In genomic region chr21:36330904-36331303, GRCh38 we compare ENCODE assay signal across 8 cellular contexts. TPM values are rescaled to one million over a fixed set of nuclear protein-coding genes. Genes with fewer than 3 reads are reported as not detected.
DNase-seq lines count a peak whose midpoint lies in the region; ATAC-seq and TF ChIP-seq lines count a peak whose summit lies in the region.

No MANE protein-coding gene starts in this region.

- TF ChIP-seq CTCF in VCaP (conservative IDR thresholded peaks at IDR 0.05) = peak; percentile 92
- TF ChIP-seq CTCF in mesothelial cell of epicardium (IDR thresholded peaks at IDR 0.05; ENCODE audit: unreplicated experiment) = peak; percentile 52
- peak; percentile 58 to 85 (median 70) for TF ChIP-seq CTCF in upper lobe of left lung (IDR thresholded peaks at IDR 0.05)

- H3K36me3 Mint-ChIP-seq in mesothelial cell of epicardium = peaks cover 21% of the 10 kb centered on the region

- no peaks in the 10 kb centered on the region for H3K27me3 Mint-ChIP-seq in mesothelial cell of epicardium (ENCODE audit: low read depth)

- no peak for TF ChIP-seq EP300 in upper lobe of left lung (IDR thresholded peaks at IDR 0.05)

- WGBS in upper lobe of left lung, 2 donors = 57% methylated on average over 2 of the region's 2 CpGs

- peak overlapping the region; percentile 11 for H3K27ac Mint-ChIP-seq in mesothelial cell of epicardium

- H3K4me1 Mint-ChIP-seq in mesothelial cell of epicardium = peaks cover 15% of the 10 kb centered on the region

- H3K36me3 ChIP-seq in upper lobe of left lung = peaks cover 0 to 17% (median 8%) of the 10 kb centered on the region in 4 donors

- TF ChIP-seq POLR2A in upper lobe of left lung (IDR thresholded peaks at IDR 0.05) = no peak

- H3K4me3 ChIP-seq in upper lobe of left lung = no peak overlapping the region

- no peak overlapping the region for H3K4me3 Mint-ChIP-seq in mesothelial cell of epicardium

- ATAC-seq in GM18517 (IDR thresholded peaks at IDR 0.05; ENCODE audit: unreplicated experiment) (peak; percentile 72), upper lobe of left lung (ENCODE audit: low FRiP score in 2 of 2) (peak; percentile 83 to 85), GM19455 (IDR thresholded peaks at IDR 0.05; ENCODE audit: unreplicated experiment) (no peak)

- peak; percentile 56 for DNase-seq in AG20443 (ENCODE audit: low spot score)
- DNase-seq in NCI-H146 treated with DMSO at 0.1 percent for 48 hours (lab: John Stamatoyannopoulos, UW; ENCODE audit: unreplicated experiment) = peak; percentile 3
- peak; percentile 4 for DNase-seq in effector CD8-positive, alpha-beta T cell (lab: John Stamatoyannopoulos, UW)
- no peak for DNase-seq in mesothelial cell of epicardium (ENCODE audit: low spot score in 2 of 2, unreplicated experiment in 2 of 2)
- DNase-seq in upper lobe of left lung = peak in 1 of 2 donors; percentile 57

- H3K27me3 ChIP-seq in upper lobe of left lung = no peaks in the 10 kb centered on the region

- H3K4me1 ChIP-seq in upper lobe of left lung = peaks cover 22 to 55% (median 29%) of the 10 kb centered on the region in 4 donors

- H3K9me3 Mint-ChIP-seq in mesothelial cell of epicardium = no peaks in the 10 kb centered on the region

- H3K27ac ChIP-seq in VCaP (peak overlapping the region; percentile 53; the same call in 1 of the 2 replicates), upper lobe of left lung (no peak overlapping the region)

- no peaks in the 10 kb centered on the region for H3K9me3 ChIP-seq in upper lobe of left lung

RNA-seq across cellular contexts. Expression of gene MORC3, which starts 10.9 kb away (rescaled TPM):
- total RNA-seq in mesothelial cell of epicardium (32.6 to 35.2 TPM (median 33.0 TPM) in 3 replicates), upper lobe of left lung (10 to 100 TPM; 26.0 to 62.7 (median 31.5) TPM)

RNA-seq across cellular contexts. Expression of gene CHAF1B, which starts 54.3 kb away (rescaled TPM):
- 8.2 to 10.3 TPM (median 9.2 TPM) in 3 replicates for total RNA-seq in mesothelial cell of epicardium
- 1 to 10 TPM in 4 of 6 donors, under 1 TPM in 2; 0.55 to 2.1 (median 1.2) TPM for total RNA-seq in upper lobe of left lung

Comparison
In these comparisons a context has a peak if more than half of its experiments do, and no peak if none do; other contexts are left out.
1. DNase-seq: peak in AG20443 (single experiment), NCI-H146 treated with DMSO at 0.1 percent for 48 hours (single experiment) and effector CD8-positive, alpha-beta T cell (single experiment); none in mesothelial cell of epicardium (0 of 2).
2. Peak in every context shown above with its lines, with median percentiles within 50 percentile points of each other: CTCF ChIP-seq.